Comparison of ENCODE assay signal across 8 cellular contexts in the genomic region with DNA sequence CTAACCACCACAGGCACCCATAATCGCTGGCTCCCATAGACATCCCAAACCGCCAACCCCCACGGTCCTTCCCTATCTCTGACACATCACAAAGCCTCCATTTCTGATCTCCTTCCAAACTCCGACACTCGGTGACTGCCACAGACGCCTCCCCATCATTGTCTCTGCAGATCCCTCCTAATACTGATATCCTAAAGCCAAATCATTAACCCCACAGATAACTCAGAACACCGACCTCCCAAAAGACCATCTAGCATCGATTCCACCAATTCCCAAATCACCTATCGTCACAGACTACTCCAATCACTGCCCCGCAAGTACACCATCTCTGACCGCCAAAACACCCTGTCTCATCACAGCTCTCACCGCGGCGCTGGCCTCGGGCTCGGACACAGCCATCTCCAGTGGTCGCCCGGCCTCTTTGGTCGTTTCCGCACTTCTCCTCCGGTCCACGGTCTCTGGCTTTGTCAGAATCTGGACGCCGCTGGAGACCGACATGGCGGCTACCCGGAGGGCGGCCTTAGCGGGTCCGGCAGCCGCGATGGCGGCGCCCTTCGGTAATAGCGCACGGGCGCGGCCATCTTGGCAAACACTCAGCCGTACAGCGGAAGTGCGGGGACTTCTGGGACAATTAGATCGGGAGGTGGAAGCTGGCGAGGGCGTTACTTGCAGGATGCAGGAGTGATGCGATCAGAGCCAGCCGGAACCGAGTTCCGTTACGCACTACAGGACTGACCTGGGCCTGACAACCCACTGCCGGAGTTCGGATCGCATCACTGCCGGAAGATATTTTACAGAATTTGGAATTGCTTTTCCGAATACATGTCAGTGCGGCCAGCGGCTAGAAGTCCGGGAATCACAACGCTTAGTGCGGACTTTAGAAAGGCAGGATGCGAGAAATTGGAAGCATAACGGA. TPM values are rescaled to one million over a fixed set of nuclear protein-coding genes. Genes with fewer than 3 reads are reported as not detected.
A peak's percentile ranks its signal among the peaks of the same experiment; 100 is the strongest.
DNase-seq lines count a peak whose midpoint lies in the region; ATAC-seq and TF ChIP-seq lines count a peak whose summit lies in the region.

Gene ZFP37, minus strand, starts transcription at position 534 of the 916 bp plus-strand sequence. Its CDS starts 36 bp downstream, at position 498.

- peaks cover 7 to 8% of the 10 kb centered on the region in 2 donors for H3K9me3 Mint-ChIP-seq in activated naive CD4-positive, alpha-beta T cell treated with anti-CD3 and anti-CD28 coated beads, Interleukin-2, amount 50 U/mL, for 72 hours

- no peaks in the 10 kb centered on the region for H3K4me1 ChIP-seq in BE2C
- peaks cover 4% of the 10 kb centered on the region; the same call in 1 of the 2 replicates for H3K4me1 ChIP-seq in HUES64 (ENCODE audit: insufficient read depth, low read length)
- peaks cover 4 to 14% (median 13%) of the 10 kb centered on the region in 5 donors for H3K4me1 ChIP-seq in subcutaneous abdominal adipose tissue (ENCODE audit: control insufficient read depth in 5 of 5, insufficient read depth in 5 of 5, low read length in 5 of 5)

- no peaks in the 10 kb centered on the region for H3K27me3 ChIP-seq in BE2C
- H3K27me3 ChIP-seq in HUES64 (ENCODE audit: insufficient read depth, low read length), result peaks cover 8% of the 10 kb centered on the region
- peaks cover 5 to 13% (median 12%) of the 10 kb centered on the region in 5 donors for H3K27me3 ChIP-seq in subcutaneous abdominal adipose tissue (ENCODE audit: control insufficient read depth in 5 of 5, insufficient read depth in 4 of 5, low read length in 5 of 5)

- H3K27ac Mint-ChIP-seq in activated naive CD4-positive, alpha-beta T cell treated with anti-CD3 and anti-CD28 coated beads, Interleukin-2, amount 50 U/mL, for 72 hours, result no peak within 1 kb of the TSS

- peaks cover 12 to 14% of the 10 kb centered on the region in 2 donors for H3K36me3 Mint-ChIP-seq in activated naive CD4-positive, alpha-beta T cell treated with anti-CD3 and anti-CD28 coated beads, Interleukin-2, amount 50 U/mL, for 72 hours

- H3K9me3 ChIP-seq in BE2C (peaks cover 7% of the 10 kb centered on the region), HUES64 (ENCODE audit: insufficient read depth, low read depth, low read length) (peaks cover 47% of the 10 kb centered on the region), subcutaneous abdominal adipose tissue (ENCODE audit: control insufficient read depth in 5 of 5, low read length in 5 of 5) (peaks cover 32 to 67% (median 54%) of the 10 kb centered on the region in 5 donors)

- H3K4me3 ChIP-seq in BE2C (ENCODE audit: low read depth, low read length) (peak within 1 kb of the TSS; percentile 84), HUES64 (ENCODE audit: low read length) (peak within 1 kb of the TSS; percentile 83), subcutaneous abdominal adipose tissue (ENCODE audit: low read depth in 1 of 5, low read length in 5 of 5) (peak within 1 kb of the TSS; percentile 82 to 99 (median 88))

- peak; percentile 96 for ATAC-seq in GM21367 (IDR thresholded peaks at IDR 0.05; ENCODE audit: unreplicated experiment)
- ATAC-seq in activated naive CD4-positive, alpha-beta T cell treated with anti-CD3 and anti-CD28 coated beads, Interleukin-2, amount 50 U/mL, for 72 hours, result peak; percentile 95 to 96

- TF ChIP-seq CTCF in BE2C (IDR thresholded peaks at IDR 0.05; ENCODE audit: low read depth, low read length), result no peak

- WGBS in HUES64, result 6% methylated on average over 62 of the region's 62 CpGs

- H3K27ac ChIP-seq in HUES64 (ENCODE audit: low read depth, low read length) (no peak within 1 kb of the TSS; the same call in 1 of the 2 replicates), subcutaneous abdominal adipose tissue (ENCODE audit: low read depth, low read length) (peak within 1 kb of the TSS; percentile 26)

- H3K9ac ChIP-seq in HUES64 (ENCODE audit: low read depth, low read length), result peak within 1 kb of the TSS; percentile 80
- H3K9ac ChIP-seq in subcutaneous abdominal adipose tissue (ENCODE audit: low read length in 5 of 5), result peak within 1 kb of the TSS; percentile 59 to 77 (median 69)

- DNase-seq in BE2C (peak; percentile 89), SHP77 treated with DMSO at 0.1 percent for 48 hours (lab: John Stamatoyannopoulos, UW) (peak; percentile 75), glomerular visceral epithelial cell (ENCODE audit: extremely low spot score) (peak; percentile 90), non-pigmented ciliary epithelial cell (ENCODE audit: low read depth) (peak; percentile 74)
- peak; percentile 79 to 80 for DNase-seq in activated naive CD4-positive, alpha-beta T cell treated with anti-CD3 and anti-CD28 coated beads, Interleukin-2, amount 50 U/mL, for 72 hours (ENCODE audit: low spot score in 2 of 2)

- no peaks in the 10 kb centered on the region for H3K36me3 ChIP-seq in BE2C
- H3K36me3 ChIP-seq in HUES64 (ENCODE audit: insufficient read depth, low read length), result no peaks in the 10 kb centered on the region
- H3K36me3 ChIP-seq in subcutaneous abdominal adipose tissue (ENCODE audit: control insufficient read depth in 5 of 5, insufficient read depth in 5 of 5, low read length in 5 of 5), result peaks cover 0 to 4% (median 0%) of the 10 kb centered on the region in 5 donors

RNA-seq across cellular contexts. Expression of gene ZFP37, which starts in this region (rescaled TPM):
- polyA plus RNA-seq in BE2C (2012; ENCODE audit: insufficient read depth, insufficient read length, low read depth), result 8.5 TPM
- 5.3 TPM for polyA plus RNA-seq in HUES64 (2013, experiment 1 of 2)
- 5.5 TPM for polyA plus RNA-seq in HUES64 (2013, experiment 2 of 2)
- total RNA-seq in activated naive CD4-positive, alpha-beta T cell treated with anti-CD3 and anti-CD28 coated beads, Interleukin-2, amount 50 U/mL, for 72 hours, result 1 to 10 TPM; 1.7 to 1.9 TPM
